ENCODE assay signal across 8 cellular contexts in genomic region chr2:97911210-97911921, GRCh38.
DNase-seq lines count a peak whose midpoint lies in the region; ATAC-seq and FAIRE-seq lines count a peak whose summit lies in the region.
"Had no signal": no experiment of that assay in that cellular context is flagged by ENCODE, and none has a peak within 500 bp of the region (broad histone marks: within the 10 kb centered on the region; RNA-seq: fewer than 3 reads in every experiment).

No MANE protein-coding gene starts in this region.

- H3K4me1 Mint-ChIP-seq in T-helper 17 cell: peaks cover 26% of the 10 kb centered on the region
- H3K4me1 Mint-ChIP-seq in stimulated activated naive B cell treated with anti-CD40 and anti-IgM and Interleukin-4, amounts not matched to agents 10 μg/mL and 1 μg/mL and 100 μg/mL, for 72 hours: peaks cover 55 to 98% of the 10 kb centered on the region in 2 donors

- FAIRE-seq in frontal cortex (lab: Jason Lieb, UNC): no peak
- FAIRE-seq: TTC549 had no signal

- peaks cover 0 to 3% of the 10 kb centered on the region in 2 donors for H3K9me3 Mint-ChIP-seq in stimulated activated naive B cell treated with anti-CD40 and anti-IgM and Interleukin-4, amounts not matched to agents 10 μg/mL and 1 μg/mL and 100 μg/mL, for 72 hours

- no peak overlapping the region for H3K4me3 Mint-ChIP-seq in T-helper 17 cell
- peak overlapping the region; percentile 33 to 40 for H3K4me3 Mint-ChIP-seq in stimulated activated naive B cell treated with anti-CD40 and anti-IgM and Interleukin-4, amounts not matched to agents 10 μg/mL and 1 μg/mL and 100 μg/mL, for 72 hours

- DNase-seq in T-helper 17 cell: no peak
- DNase-seq in stimulated activated naive B cell treated with anti-CD40 and anti-IgM and Interleukin-4, amounts not matched to agents 10 μg/mL and 1 μg/mL and 100 μg/mL, for 72 hours: no peak
- no peak for DNase-seq in DMS 273 treated with DMSO at 0.1 percent for 48 hours (lab: John Stamatoyannopoulos, UW)
- no peak for DNase-seq in frontal cortex (ENCODE audit: low spot score in 2 of 2)
- DNase-seq in NCI-H69 (lab: John Stamatoyannopoulos, UW): no peak

- no peaks in the 10 kb centered on the region for H3K27me3 Mint-ChIP-seq in T-helper 17 cell
- H3K27me3 Mint-ChIP-seq in stimulated activated naive B cell treated with anti-CD40 and anti-IgM and Interleukin-4, amounts not matched to agents 10 μg/mL and 1 μg/mL and 100 μg/mL, for 72 hours: no peaks in the 10 kb centered on the region

- H3K9me3 ChIP-seq in T-helper 17 cell (ENCODE audit: control insufficient read depth, low read length, poor library complexity, severe bottlenecking): no peaks in the 10 kb centered on the region

- peak overlapping the region; percentile 34 for H3K27ac Mint-ChIP-seq in T-helper 17 cell
- H3K27ac Mint-ChIP-seq in stimulated activated naive B cell treated with anti-CD40 and anti-IgM and Interleukin-4, amounts not matched to agents 10 μg/mL and 1 μg/mL and 100 μg/mL, for 72 hours: peak overlapping the region; percentile 78

- peaks cover 7% of the 10 kb centered on the region for H3K36me3 Mint-ChIP-seq in T-helper 17 cell (ENCODE audit: low read depth)
- H3K36me3 Mint-ChIP-seq in stimulated activated naive B cell treated with anti-CD40 and anti-IgM and Interleukin-4, amounts not matched to agents 10 μg/mL and 1 μg/mL and 100 μg/mL, for 72 hours: peaks cover 34 to 57% of the 10 kb centered on the region in 2 donors

- ATAC-seq in GM19372 (IDR thresholded peaks at IDR 0.05; ENCODE audit: low read depth, unreplicated experiment): peak; percentile 58
- ATAC-seq in HG03097 (IDR thresholded peaks at IDR 0.05; ENCODE audit: low FRiP score, unreplicated experiment): peak; percentile 67
- peak; percentile 36 for ATAC-seq in T-helper 17 cell
- ATAC-seq in stimulated activated naive B cell treated with anti-CD40 and anti-IgM and Interleukin-4, amounts not matched to agents 10 μg/mL and 1 μg/mL and 100 μg/mL, for 72 hours (replicated peaks): peak; percentile 85 to 89

Comparison
In these comparisons a context has a peak if more than half of its experiments do, and no peak if none do; other contexts are left out.
1. ATAC-seq: peak in every context shown above with its lines; median percentile 87 in stimulated activated naive B cell treated with anti-CD40 and anti-IgM and Interleukin-4, amounts not matched to agents 10 μg/mL and 1 μg/mL and 100 μg/mL, for 72 hours; 67 in HG03097; 58 in GM19372; 36 in T-helper 17 cell.